32 cellular contexts compared by ENCODE assay signal in the genomic region with DNA sequence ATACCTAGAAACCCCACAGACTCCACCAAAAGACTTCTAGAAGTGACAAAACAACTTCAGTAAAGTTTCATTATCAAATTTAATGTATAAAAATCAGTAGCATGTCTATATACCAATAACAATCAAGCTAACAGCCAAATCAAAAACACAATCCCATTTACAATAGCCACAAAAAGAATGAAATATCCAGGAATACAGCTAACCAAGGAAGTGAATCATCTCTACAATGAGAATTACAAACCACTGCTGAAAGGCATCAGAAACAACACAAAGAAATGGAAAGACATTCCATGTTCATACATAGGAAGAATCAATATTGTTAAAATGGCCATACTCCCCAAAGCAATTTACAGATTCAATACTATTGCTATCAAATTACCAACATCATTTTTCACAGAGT. TPM values are rescaled to one million over a fixed set of nuclear protein-coding genes. Genes with fewer than 3 reads are reported as not detected.
DNase-seq lines count a peak whose midpoint lies in the region; ATAC-seq, FAIRE-seq and TF ChIP-seq lines count a peak whose summit lies in the region.
"Had no signal": no experiment of that assay in that cellular context is flagged by ENCODE, and none has a peak within 500 bp of the region (broad histone marks: within the 10 kb centered on the region; RNA-seq: fewer than 3 reads in every experiment).

No MANE protein-coding gene starts in this region.

- H3K9me3 Mint-ChIP-seq in HFFc6 = peaks cover 5% of the 10 kb centered on the region; the same call in 1 of the 2 replicates
- H3K9me3 Mint-ChIP-seq in activated CD4-positive, alpha-beta memory T cell treated with anti-CD3 and anti-CD28 coated beads, Interleukin-2, amount 10 ng/mL, durations not matched to agents 7 days and 5 days = no peaks in the 10 kb centered on the region
- H3K9me3 Mint-ChIP-seq: activated CD4-positive, alpha-beta memory T cell treated with anti-CD3 and anti-CD28 coated beads for 36 hours; activated naive CD4-positive, alpha-beta T cell treated with anti-CD3 and anti-CD28 coated beads, Interleukin-2, amount 50 U/mL, for 24 hours; natural killer cell treated with Interleukin-12 subunit alpha and Interleukin-12 subunit beta and Interleukin-15 and Interleukin-18, amount 100 ng/mL, for 72 hours; T-helper 2 cell treated with Interferon-gamma antibody and Interleukin-4, amounts not matched to agents 5 μg/mL and 100 μg/mL, for 36 hours had no signal

- H3K27ac ChIP-seq in RWPE2 (ENCODE audit: poor library complexity, severe bottlenecking) = peak overlapping the region; percentile 38
- H3K27ac ChIP-seq: breast epithelium, C4-2B, PC-9, psoas muscle, sigmoid colon, tibial nerve had no signal

- H3K4me1 ChIP-seq in RWPE2 (ENCODE audit: insufficient read depth, poor library complexity, severe bottlenecking) = peaks cover 22% of the 10 kb centered on the region
- H3K4me1 ChIP-seq: breast epithelium, psoas muscle had no signal

- no peak for FAIRE-seq in urothelium cell line (lab: Jason Lieb, UNC)

- H3K4me3 ChIP-seq in RWPE2 (ENCODE audit: severe bottlenecking) = no peak overlapping the region
- no peak overlapping the region for H3K4me3 ChIP-seq in fibroblast of mammary gland (ENCODE audit: control insufficient read depth, low read depth, low read length)
- H3K4me3 ChIP-seq: breast epithelium, PC-9, psoas muscle, sigmoid colon, tibial nerve had no signal

- no peaks in the 10 kb centered on the region for H3K9me3 ChIP-seq in RWPE2 (ENCODE audit: severe bottlenecking)
- H3K9me3 ChIP-seq: breast epithelium, Caco-2, psoas muscle, sigmoid colon, tibial nerve had no signal

- peaks cover 13% of the 10 kb centered on the region for H3K36me3 Mint-ChIP-seq in HFFc6 (ENCODE audit: low read depth)
- H3K36me3 Mint-ChIP-seq in activated CD4-positive, alpha-beta memory T cell treated with anti-CD3 and anti-CD28 coated beads, Interleukin-2, amount 10 ng/mL, durations not matched to agents 7 days and 5 days (ENCODE audit: low read depth) = no peaks in the 10 kb centered on the region
- H3K36me3 Mint-ChIP-seq: activated CD4-positive, alpha-beta memory T cell treated with anti-CD3 and anti-CD28 coated beads for 36 hours; natural killer cell treated with Interleukin-12 subunit alpha and Interleukin-12 subunit beta and Interleukin-15 and Interleukin-18, amount 100 ng/mL, for 72 hours had no signal

- CTCF ChIA-PET in activated CD4-positive, alpha-beta memory T cell treated with anti-CD3 and anti-CD28 coated beads, Interleukin-2, amount 10 ng/mL, durations not matched to agents 7 days and 5 days (lab: Charles Lee) = no interaction called here

- TF ChIP-seq CTCF in HFFc6 (IDR thresholded peaks at IDR 0.05) = no peak
- no peak for TF ChIP-seq CTCF in RWPE2 (IDR thresholded peaks at IDR 0.05; ENCODE audit: poor library complexity, severe bottlenecking)
- no peak for TF ChIP-seq CTCF in fibroblast of mammary gland (conservative IDR thresholded peaks at IDR 0.05; ENCODE audit: control insufficient read depth, insufficient read depth, low read depth, low read length)
- TF ChIP-seq CTCF in GM10266 (IDR thresholded peaks at IDR 0.05; ENCODE audit: control insufficient read depth, insufficient read depth, low read depth, missing control alignments) = no peak

- H3K4me1 Mint-ChIP-seq in HFFc6 (ENCODE audit: low read depth) = peaks cover 68% of the 10 kb centered on the region
- H3K4me1 Mint-ChIP-seq in activated CD4-positive, alpha-beta memory T cell treated with anti-CD3 and anti-CD28 coated beads, Interleukin-2, amount 10 ng/mL, durations not matched to agents 7 days and 5 days = peaks cover 7% of the 10 kb centered on the region

- ATAC-seq in RWPE2 (ENCODE audit: low read depth) = no peak
- ATAC-seq: left colon; natural killer cell treated with Interleukin-12 subunit alpha and Interleukin-12 subunit beta and Interleukin-15 and Interleukin-18, amount 100 ng/mL, for 72 hours; psoas muscle had no signal

- no peaks in the 10 kb centered on the region for H3K36me3 ChIP-seq in RWPE2 (ENCODE audit: low read depth)
- H3K36me3 ChIP-seq: breast epithelium had no signal

- H3K4me3 Mint-ChIP-seq in HFFc6 = peak overlapping the region; percentile 75
- H3K4me3 Mint-ChIP-seq in activated CD4-positive, alpha-beta memory T cell treated with anti-CD3 and anti-CD28 coated beads, Interleukin-2, amount 10 ng/mL, durations not matched to agents 7 days and 5 days = no peak overlapping the region
- H3K4me3 Mint-ChIP-seq: activated CD4-positive, alpha-beta memory T cell treated with anti-CD3 and anti-CD28 coated beads for 36 hours; activated naive CD4-positive, alpha-beta T cell treated with anti-CD3 and anti-CD28 coated beads, Interleukin-2, amount 50 U/mL, for 24 hours; natural killer cell treated with Interleukin-12 subunit alpha and Interleukin-12 subunit beta and Interleukin-15 and Interleukin-18, amount 100 ng/mL, for 72 hours; T-helper 2 cell treated with Interferon-gamma antibody and Interleukin-4, amounts not matched to agents 5 μg/mL and 100 μg/mL, for 36 hours had no signal

- peak overlapping the region; percentile 65 for H3K27ac Mint-ChIP-seq in HFFc6
- H3K27ac Mint-ChIP-seq in activated CD4-positive, alpha-beta memory T cell treated with anti-CD3 and anti-CD28 coated beads, Interleukin-2, amount 10 ng/mL, durations not matched to agents 7 days and 5 days = no peak overlapping the region
- H3K27ac Mint-ChIP-seq: activated CD4-positive, alpha-beta memory T cell treated with anti-CD3 and anti-CD28 coated beads for 36 hours; natural killer cell treated with Interleukin-12 subunit alpha and Interleukin-12 subunit beta and Interleukin-15 and Interleukin-18, amount 100 ng/mL, for 72 hours; T-helper 2 cell treated with Interferon-gamma antibody and Interleukin-4, amounts not matched to agents 5 μg/mL and 100 μg/mL, for 36 hours had no signal

- POLR2A ChIA-PET in activated CD4-positive, alpha-beta memory T cell treated with anti-CD3 and anti-CD28 coated beads, Interleukin-2, amount 10 ng/mL, durations not matched to agents 7 days and 5 days (lab: Charles Lee) = no interaction called here

- DNase-seq in HFFc6 (peak; percentile 18), RWPE2 (ENCODE audit: low spot score) (no peak), fibroblast of mammary gland (ENCODE audit: low read depth) (peak; percentile 25), NCI-H1105 (lab: John Stamatoyannopoulos, UW) (no peak), GM10266 (ENCODE audit: extremely low spot score) (no peak), urothelium cell line (ENCODE audit: low spot score) (no peak)
- no peak for DNase-seq in activated CD4-positive, alpha-beta memory T cell treated with anti-CD3 and anti-CD28 coated beads, Interleukin-2, amount 10 ng/mL, durations not matched to agents 7 days and 5 days
- DNase-seq: activated CD4-positive, alpha-beta memory T cell treated with anti-CD3 and anti-CD28 coated beads for 36 hours; activated CD4-positive, alpha-beta T cell treated with anti-CD3 and anti-CD28 coated beads for 1 hour; activated CD8-positive, alpha-beta memory T cell treated with anti-CD3 and anti-CD28 coated beads, Interleukin-2, amount 50 U/mL, for 48 hours; amygdala; Caco-2; DMS53; GDM1; left colon; NCI-H1436; NCI-H2081; NCI-H226; NCI-H69; occipital lobe; PC-9; psoas muscle; SHP77; sigmoid colon; stimulated activated CD4-positive, alpha-beta T cell treated with anti-CD3 and anti-CD28 coated beads, Interleukin-15, amount 100 ng/mL, for 24 hours; stimulated activated CD4-positive, alpha-beta T cell treated with anti-CD3 and anti-CD28 coated beads, Interleukin-4, amount 100 ng/mL, for 4 hours had no signal

- H3K27me3 Mint-ChIP-seq in HFFc6 (ENCODE audit: insufficient read depth) = no peaks in the 10 kb centered on the region; the same call in none of the 2 replicates
- no peaks in the 10 kb centered on the region for H3K27me3 Mint-ChIP-seq in activated CD4-positive, alpha-beta memory T cell treated with anti-CD3 and anti-CD28 coated beads, Interleukin-2, amount 10 ng/mL, durations not matched to agents 7 days and 5 days
- H3K27me3 Mint-ChIP-seq: activated CD4-positive, alpha-beta memory T cell treated with anti-CD3 and anti-CD28 coated beads for 36 hours; activated naive CD4-positive, alpha-beta T cell treated with anti-CD3 and anti-CD28 coated beads, Interleukin-2, amount 50 U/mL, for 24 hours; natural killer cell treated with Interleukin-12 subunit alpha and Interleukin-12 subunit beta and Interleukin-15 and Interleukin-18, amount 100 ng/mL, for 72 hours had no signal

- H3K27me3 ChIP-seq in RWPE2 (ENCODE audit: insufficient read depth, poor library complexity, severe bottlenecking) = no peaks in the 10 kb centered on the region
- H3K27me3 ChIP-seq: breast epithelium, sigmoid colon, tibial nerve had no signal

RNA-seq across cellular contexts. Expression of gene PRCP, which starts 46.0 kb away (rescaled TPM):
- total RNA-seq in HFFc6 (2021; fragmentation: NEBNext Ultra II Directional; extraction: Animal tissue kit (Norgen Biotek cat#: 25700)) = 10 to 100 TPM; 51.2 to 63.3 (median 57.5) TPM
- 10 to 100 TPM; 24.5 to 30.1 TPM for total RNA-seq in activated CD4-positive, alpha-beta memory T cell treated with anti-CD3 and anti-CD28 coated beads, Interleukin-2, amount 10 ng/mL, durations not matched to agents 7 days and 5 days

RNA-seq across cellular contexts. Expression of gene DDIAS, which starts 47.3 kb away (rescaled TPM):
- 1 to 10 TPM; 4.7 to 9.7 (median 8.4) TPM for total RNA-seq in HFFc6 (2021; fragmentation: NEBNext Ultra II Directional; extraction: Animal tissue kit (Norgen Biotek cat#: 25700))
- 10 to 100 TPM; 10.1 to 11.0 TPM for total RNA-seq in activated CD4-positive, alpha-beta memory T cell treated with anti-CD3 and anti-CD28 coated beads, Interleukin-2, amount 10 ng/mL, durations not matched to agents 7 days and 5 days

Comparison
In these comparisons a context has a peak if more than half of its experiments do, and no peak if none do; other contexts are left out.
1. DNase-seq: peak in HFFc6 (single experiment) and fibroblast of mammary gland (single experiment); none in RWPE2 (single experiment), NCI-H1105 (single experiment), GM10266 (single experiment), urothelium cell line (single experiment) and activated CD4-positive, alpha-beta memory T cell treated with anti-CD3 and anti-CD28 coated beads, Interleukin-2, amount 10 ng/mL, durations not matched to agents 7 days and 5 days (single experiment).